Comparison of ENCODE assay signal across 12 cellular contexts in the genomic region with DNA sequence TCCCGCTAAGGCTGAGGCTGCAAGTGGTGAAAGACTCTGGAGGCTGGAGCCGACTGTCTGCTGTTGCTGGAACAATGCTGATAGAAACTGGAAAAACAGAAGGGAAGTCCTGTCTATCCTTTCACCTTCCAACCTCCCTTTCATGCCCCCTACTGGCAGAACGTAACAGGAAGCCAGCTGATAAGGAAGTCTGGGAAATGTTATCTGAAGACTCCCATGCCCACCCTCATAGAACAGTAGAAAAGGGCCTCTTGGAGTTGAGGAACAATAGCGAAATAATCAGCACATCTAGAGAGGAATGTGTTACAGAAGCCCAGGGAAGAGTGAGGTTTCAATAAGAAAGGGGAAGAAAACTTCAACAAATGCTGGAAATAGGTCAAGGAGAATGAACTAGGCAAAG.
DNase-seq lines count a peak whose midpoint lies in the region; ATAC-seq, FAIRE-seq and TF ChIP-seq lines count a peak whose summit lies in the region.
"Had no signal": no experiment of that assay in that cellular context is flagged by ENCODE, and none has a peak within 500 bp of the region (broad histone marks: within the 10 kb centered on the region; RNA-seq: fewer than 3 reads in every experiment).

No MANE protein-coding gene starts in this region.

- no peaks in the 10 kb centered on the region for H3K9me3 Mint-ChIP-seq in GM23338
- H3K9me3 Mint-ChIP-seq: activated naive CD8-positive, alpha-beta T cell treated with anti-CD3 and anti-CD28 coated beads, Interleukin-2, amount 50 U/mL, for 24 hours had no signal

- H3K4me3 ChIP-seq in AG10803 (ENCODE audit: low read length) (no peak overlapping the region), GM23338 (no peak overlapping the region), PC-3 (ENCODE audit: low read length) (no peak overlapping the region), kidney (ENCODE audit: low read length in 2 of 2) (no peak overlapping the region)

- H4K20me1 ChIP-seq in GM23338 (replicated peaks; ENCODE audit: insufficient read depth) (no peaks in the 10 kb centered on the region), PC-3 (ENCODE audit: low read length) (no peaks in the 10 kb centered on the region)

- DNase-seq in AG10803 (ENCODE audit: low read depth) (peak; percentile 3), GM23338 (ENCODE audit: low spot score) (peak; percentile 89), PC-3 (no peak), iPS-NIHi7 (ENCODE audit: extremely low spot score) (peak; percentile 52), kidney (no peak)
- DNase-seq: activated naive CD8-positive, alpha-beta T cell treated with anti-CD3 and anti-CD28 coated beads, Interleukin-2, amount 50 U/mL, for 24 hours; NCI-H2107 had no signal

- no peak overlapping the region for H2AFZ ChIP-seq in GM23338
- no peak overlapping the region for H2AFZ ChIP-seq in PC-3 (ENCODE audit: low read length)

- H3K27me3 ChIP-seq in GM23338 (ENCODE audit: insufficient read depth) = no peaks in the 10 kb centered on the region
- H3K27me3 ChIP-seq in PC-3 (ENCODE audit: low read length) = no peaks in the 10 kb centered on the region

- H3K4me3 Mint-ChIP-seq in GM23338 = no peak overlapping the region
- H3K4me3 Mint-ChIP-seq: activated naive CD8-positive, alpha-beta T cell treated with anti-CD3 and anti-CD28 coated beads, Interleukin-2, amount 50 U/mL, for 24 hours had no signal

- H3K9me3 ChIP-seq in PC-3 (ENCODE audit: low read length) = no peaks in the 10 kb centered on the region
- no peaks in the 10 kb centered on the region for H3K9me3 ChIP-seq in kidney (ENCODE audit: control insufficient read depth in 1 of 2, low read length in 2 of 2)

- POLR2A ChIA-PET in PC-3 (lab: Charles Lee; ENCODE audit: unreplicated experiment) = no interaction called here

- H3K9ac ChIP-seq in PC-3 (ENCODE audit: low read length) = no peak overlapping the region
- no peak overlapping the region for H3K9ac ChIP-seq in kidney (ENCODE audit: low read length in 2 of 2)

- intact Hi-C loops in PC-3 (cut with micrococcal nuclease) = no loop called here
- intact Hi-C loops in kidney (cut with DNase I) = no loop called here

- H3K4me1 ChIP-seq in GM23338 (ENCODE audit: insufficient read depth) (peaks cover 7% of the 10 kb centered on the region; the same call in 1 of the 2 replicates), PC-3 (ENCODE audit: insufficient read depth, low read length) (no peaks in the 10 kb centered on the region), kidney (ENCODE audit: control insufficient read depth in 1 of 2, insufficient read depth in 1 of 2, low read depth in 1 of 2, low read length in 2 of 2) (no peaks in the 10 kb centered on the region)

- H3F3A ChIP-seq in GM23338 (replicated peaks; ENCODE audit: low read depth) (no peaks in the 10 kb centered on the region), PC-3 (ENCODE audit: low read length, unreplicated experiment) (no peaks in the 10 kb centered on the region)

- H3K27me3 Mint-ChIP-seq in GM23338 (ENCODE audit: insufficient read depth, low read depth, poor library complexity) = peaks cover 3% of the 10 kb centered on the region
- H3K27me3 Mint-ChIP-seq: activated naive CD8-positive, alpha-beta T cell treated with anti-CD3 and anti-CD28 coated beads, Interleukin-2, amount 50 U/mL, for 24 hours had no signal

- H3K4me2 ChIP-seq in GM23338 = no peak overlapping the region
- H3K4me2 ChIP-seq in PC-3 (ENCODE audit: low read length) = no peak overlapping the region

- no peak for FAIRE-seq in kidney (lab: Jason Lieb, UNC)
- FAIRE-seq: G401.6, TTC549 had no signal

- no peak overlapping the region for H3K27ac ChIP-seq in GM23338 (ENCODE audit: low read depth)
- no peak overlapping the region for H3K27ac ChIP-seq in PC-3 (ENCODE audit: low read length)
- H3K27ac ChIP-seq in kidney (ENCODE audit: low read depth in 2 of 2, low read length in 2 of 2) = no peak overlapping the region

- ATAC-seq in GM23338 = peak; percentile 87
- no peak for ATAC-seq in PC-3
- ATAC-seq in GM18858 (IDR thresholded peaks at IDR 0.05; ENCODE audit: unreplicated experiment) = no peak
- ATAC-seq in GM21825 (IDR thresholded peaks at IDR 0.05; ENCODE audit: unreplicated experiment) = no peak
- no peak for ATAC-seq in GM19467 (IDR thresholded peaks at IDR 0.05; ENCODE audit: unreplicated experiment)
- ATAC-seq: activated naive CD8-positive, alpha-beta T cell treated with anti-CD3 and anti-CD28 coated beads, Interleukin-2, amount 50 U/mL, for 24 hours had no signal

- H3K9me2 ChIP-seq in GM23338 (ENCODE audit: insufficient read depth) = no peaks in the 10 kb centered on the region
- H3K9me2 ChIP-seq in PC-3 (replicated peaks; ENCODE audit: low read length) = no peaks in the 10 kb centered on the region

- H3K36me3 ChIP-seq in GM23338 (ENCODE audit: insufficient read depth) (no peaks in the 10 kb centered on the region), PC-3 (ENCODE audit: low read depth, low read length) (no peaks in the 10 kb centered on the region), kidney (ENCODE audit: control insufficient read depth in 1 of 2, insufficient read depth in 2 of 2, low read length in 2 of 2) (no peaks in the 10 kb centered on the region)

- BruUV-seq in PC-3 (replicated peaks; lab: Mats Ljungman, UMichigan) = no TSS peak

- H3K79me2 ChIP-seq in GM23338 (replicated peaks; ENCODE audit: insufficient read depth) (no peaks in the 10 kb centered on the region), PC-3 (ENCODE audit: low read length) (no peaks in the 10 kb centered on the region)

- CTCF ChIA-PET in PC-3 (lab: Charles Lee) = no interaction called here

- no peaks in the 10 kb centered on the region; the same call in 2 of the 3 replicates for H3K36me3 Mint-ChIP-seq in GM23338 (ENCODE audit: low read depth)

- peaks cover 26% of the 10 kb centered on the region for H3K4me1 Mint-ChIP-seq in GM23338
- H3K4me1 Mint-ChIP-seq: activated naive CD8-positive, alpha-beta T cell treated with anti-CD3 and anti-CD28 coated beads, Interleukin-2, amount 50 U/mL, for 24 hours had no signal

- no peak overlapping the region for H3K27ac Mint-ChIP-seq in GM23338
- H3K27ac Mint-ChIP-seq: activated naive CD8-positive, alpha-beta T cell treated with anti-CD3 and anti-CD28 coated beads, Interleukin-2, amount 50 U/mL, for 24 hours had no signal

- peak; percentile 45 for TF ChIP-seq CTCF in AG10803 (conservative IDR thresholded peaks at IDR 0.05; ENCODE audit: low read length)
- peak; percentile 73 to 78 for TF ChIP-seq CTCF in GM23338 (conservative IDR thresholded peaks at IDR 0.05; ENCODE audit: low read depth in 2 of 2)
- TF ChIP-seq CTCF in PC-3 (conservative IDR thresholded peaks at IDR 0.05; ENCODE audit: low read depth, low read length) = peak; percentile 43
- TF ChIP-seq CTCF in kidney (IDR thresholded peaks at IDR 0.05; ENCODE audit: borderline replicate concordance, extremely low read depth, insufficient read depth) = no peak

Comparison
In these comparisons a context has a peak if more than half of its experiments do, and no peak if none do; other contexts are left out.
1. DNase-seq: peak in AG10803 (single experiment), GM23338 (single experiment) and iPS-NIHi7 (single experiment); none in PC-3 (single experiment) and kidney (single experiment).